Comparison of ENCODE assay signal across 2 cellular contexts in genomic region chr5:140275837-140276236, GRCh38.
TF ChIP-seq lines count a peak whose summit lies in the region.

No MANE protein-coding gene starts in this region.

TF ChIP-seq in HepG2, 621 proteins besides CTCF, POLR2A, EP300 and RAD21:
- TF ChIP-seq CREB1 (IDR thresholded peaks at IDR 0.05) (peak; percentile 85), CREB1 (CRISPR knock-in tag; IDR thresholded peaks at IDR 0.05) (no peak), ZNF329 (CRISPR knock-in tag; IDR thresholded peaks at IDR 0.05; ENCODE audit: low read depth) (no peak)

TF ChIP-seq in HEK293, 187 proteins besides CTCF, POLR2A, EP300 and RAD21:
- TF ChIP-seq, protein P1, sequence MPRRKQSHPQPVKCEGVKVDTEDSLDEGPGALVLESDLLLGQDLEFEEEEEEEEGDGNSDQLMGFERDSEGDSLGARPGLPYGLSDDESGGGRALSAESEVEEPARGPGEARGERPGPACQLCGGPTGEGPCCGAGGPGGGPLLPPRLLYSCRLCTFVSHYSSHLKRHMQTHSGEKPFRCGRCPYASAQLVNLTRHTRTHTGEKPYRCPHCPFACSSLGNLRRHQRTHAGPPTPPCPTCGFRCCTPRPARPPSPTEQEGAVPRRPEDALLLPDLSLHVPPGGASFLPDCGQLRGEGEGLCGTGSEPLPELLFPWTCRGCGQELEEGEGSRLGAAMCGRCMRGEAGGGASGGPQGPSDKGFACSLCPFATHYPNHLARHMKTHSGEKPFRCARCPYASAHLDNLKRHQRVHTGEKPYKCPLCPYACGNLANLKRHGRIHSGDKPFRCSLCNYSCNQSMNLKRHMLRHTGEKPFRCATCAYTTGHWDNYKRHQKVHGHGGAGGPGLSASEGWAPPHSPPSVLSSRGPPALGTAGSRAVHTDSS (tag by site-specific recombination; IDR thresholded peaks at IDR 0.05) = peak; percentile 99
- no peak for TF ChIP-seq ZNF341 (tag by site-specific recombination; IDR thresholded peaks at IDR 0.05; ENCODE audit: low read depth)
